In genomic region chr14:89123215-89123614, GRCh38 we compare ENCODE assay signal across 2 cellular contexts.
TF ChIP-seq lines count a peak whose summit lies in the region.

No MANE protein-coding gene starts in this region.

TF ChIP-seq in A549, 52 proteins besides CTCF, POLR2A, EP300 and RAD21:
- TF ChIP-seq BCL3 (IDR thresholded peaks at IDR 0.05) (no peak), USF2 (IDR thresholded peaks at IDR 0.05) (0 out of 2 replicates have a peak, but pooled peaks have one; percentile 19)

TF ChIP-seq in K562, 482 proteins besides CTCF, POLR2A, EP300 and RAD21 (continued from another document):
- TF ChIP-seq MGA (IDR thresholded peaks at IDR 0.05), result peak; percentile 48
- TF ChIP-seq BRCA1 (IDR thresholded peaks at IDR 0.05), result no peak
- no peak for TF ChIP-seq BRCA1 (CRISPR knock-in tag; IDR thresholded peaks at IDR 0.05)
- TF ChIP-seq COPS2 (conservative IDR thresholded peaks at IDR 0.05), result no peak
- no peak for TF ChIP-seq RBM39 (optimal IDR thresholded peaks at IDR 0.05; ENCODE audit: low read depth, low read length)
- TF ChIP-seq CREM (IDR thresholded peaks at IDR 0.05; ENCODE audit: low read depth), result 0 out of 2 replicates have a peak, but pooled peaks have one; percentile 21
- no peak for TF ChIP-seq ZNF263 (CRISPR knock-in tag; IDR thresholded peaks at IDR 0.05; ENCODE audit: borderline replicate concordance)
- TF ChIP-seq HNRNPK (IDR thresholded peaks at IDR 0.05; ENCODE audit: low read depth, low read length, poor library complexity, severe bottlenecking), result no peak
- no peak for TF ChIP-seq MYC (IDR thresholded peaks at IDR 0.05; ENCODE audit: low read depth, low read length)
- TF ChIP-seq MYC (CRISPR knock-in tag; IDR thresholded peaks at IDR 0.05; ENCODE audit: borderline replicate concordance, low read depth), result no peak
- TF ChIP-seq SPI1 (IDR thresholded peaks at IDR 0.05; ENCODE audit: borderline replicate concordance, low read depth, low read length), result no peak
- TF ChIP-seq UBTF (IDR thresholded peaks at IDR 0.05; ENCODE audit: borderline replicate concordance in 1 of 2, low read depth in 2 of 2, low read length in 2 of 2), result no peak
- TF ChIP-seq USF2 (CRISPR knock-in tag; IDR thresholded peaks at IDR 0.05), result peak; percentile 51
- no peak for TF ChIP-seq MITF (IDR thresholded peaks at IDR 0.05)
- no peak for TF ChIP-seq BHLHE40 (IDR thresholded peaks at IDR 0.05; ENCODE audit: low read length)
